16 cellular contexts compared by ENCODE assay signal in genomic region chr15:61275901-61276300, GRCh38. TPM values are rescaled to one million over a fixed set of nuclear protein-coding genes. Genes with fewer than 3 reads are reported as not detected.
DNase-seq lines count a peak whose midpoint lies in the region; ATAC-seq, FAIRE-seq and TF ChIP-seq lines count a peak whose summit lies in the region.
"Had no signal": no experiment of that assay in that cellular context is flagged by ENCODE, and none has a peak within 500 bp of the region (broad histone marks: within the 10 kb centered on the region; RNA-seq: fewer than 3 reads in every experiment).

No MANE protein-coding gene starts in this region.

- peaks cover 7% of the 10 kb centered on the region for H3K9me3 ChIP-seq in hepatocyte (ENCODE audit: low read depth)
- H3K9me3 ChIP-seq: HAP-1 had no signal

- no peak for FAIRE-seq in RCC 7860 (lab: Jason Lieb, UNC)

- no peaks in the 10 kb centered on the region for H3K79me2 ChIP-seq in hepatocyte

- no peaks in the 10 kb centered on the region for H4K20me1 ChIP-seq in hepatocyte (ENCODE audit: insufficient read depth, poor library complexity, severe bottlenecking)

- no peaks in the 10 kb centered on the region for H3K36me3 ChIP-seq in hepatocyte (replicated peaks; ENCODE audit: insufficient read depth, low read depth)
- H3K36me3 ChIP-seq: HAP-1 had no signal

- no peak overlapping the region for H2AFZ ChIP-seq in hepatocyte

- H3K27me3 ChIP-seq in hepatocyte: no peaks in the 10 kb centered on the region

- no peaks in the 10 kb centered on the region for H3K9me2 ChIP-seq in hepatocyte (replicated peaks; ENCODE audit: insufficient read depth)

- H3K4me3 ChIP-seq in hepatocyte: no peak overlapping the region
- H3K4me3 ChIP-seq: HAP-1, smooth muscle cell had no signal

- 39% methylated on average over 4 of the region's 4 CpGs for WGBS in hepatocyte (ENCODE audit: low lambda C conversion rate, missing lambda C conversion rate)

- ATAC-seq in GM19455 (IDR thresholded peaks at IDR 0.05; ENCODE audit: unreplicated experiment) (no peak), HG03097 (IDR thresholded peaks at IDR 0.05; ENCODE audit: low FRiP score, unreplicated experiment) (no peak)
- ATAC-seq: foreskin keratinocyte had no signal

- H3K27ac ChIP-seq in VCaP (peak overlapping the region; percentile 74), hepatocyte (no peak overlapping the region)
- H3K27ac ChIP-seq: foreskin keratinocyte had no signal

- H3K4me1 ChIP-seq in hepatocyte (ENCODE audit: insufficient read depth): no peaks in the 10 kb centered on the region
- H3K4me1 ChIP-seq: foreskin keratinocyte, HAP-1 had no signal

- no peak for TF ChIP-seq CTCF in VCaP (conservative IDR thresholded peaks at IDR 0.05)
- no peak for TF ChIP-seq CTCF in hepatocyte (IDR thresholded peaks at IDR 0.05; ENCODE audit: poor library complexity)

- DNase-seq in D341Med (ENCODE audit: low spot score): peak; percentile 66
- peak; percentile 51 to 87 (median 66) for DNase-seq in NCI-H1417 (lab: John Stamatoyannopoulos, UW)
- peak; percentile 9 for DNase-seq in NCI-H510A (lab: John Stamatoyannopoulos, UW)
- DNase-seq in RCC 7860 (ENCODE audit: low spot score): no peak
- no peak for DNase-seq in hepatocyte (ENCODE audit: low spot score)
- DNase-seq: ACHN; activated CD4-positive, CD25-positive, alpha-beta regulatory T cell; activated naive CD4-positive, alpha-beta T cell treated with anti-CD3 and anti-CD28 coated beads, Interleukin-2, amount 10 ng/mL, durations not matched to agents 7 days and 5 days; midbrain; substantia nigra had no signal

- H3K4me2 ChIP-seq in hepatocyte: no peak overlapping the region
- H3K4me2 ChIP-seq: smooth muscle cell had no signal

RNA-seq across cellular contexts. Expression of gene RORA, which starts 46.8 kb away (rescaled TPM):
- 13.8 and 18.6 TPM in 2 replicates for total RNA-seq in hepatocyte
- 9.3 and 12.8 TPM in 2 replicates for polyA plus RNA-seq in hepatocyte

Comparison
In these comparisons a context has a peak if more than half of its experiments do, and no peak if none do; other contexts are left out.
1. DNase-seq: peak in D341Med (single experiment), NCI-H1417 (3 of 3) and NCI-H510A (single experiment); none in RCC 7860 (single experiment) and hepatocyte (single experiment).